ENCODE assay signal across 34 cellular contexts in genomic region chr13:34513526-34513925, GRCh38.
"Had no signal": no experiment of that assay in that cellular context is flagged by ENCODE, and none has a peak within 500 bp of the region (broad histone marks: within the 10 kb centered on the region; RNA-seq: fewer than 3 reads in every experiment).

No MANE protein-coding gene starts in this region.

- H3K27me3 Mint-ChIP-seq: activated CD4-positive, alpha-beta T cell treated with anti-CD3 and anti-CD28 coated beads, Interleukin-2, amount 10 ng/mL, durations not matched to agents 24 days and 14 days; activated naive CD8-positive, alpha-beta T cell treated with anti-CD3 and anti-CD28 coated beads, Interleukin-2, amount 10 ng/mL, durations not matched to agents 7 days and 5 days; activated T-cell treated with anti-CD3 and anti-CD28 coated beads, Interleukin-2, amount 50 U/mL, for 24 hours had no signal

- H3K36me3 Mint-ChIP-seq: activated naive CD4-positive, alpha-beta T cell treated with anti-CD3 and anti-CD28 coated beads, Interleukin-2, amount 50 U/mL, for 24 hours; activated naive CD8-positive, alpha-beta T cell treated with anti-CD3 and anti-CD28 coated beads, Interleukin-2, amount 10 ng/mL, durations not matched to agents 7 days and 5 days; brain had no signal

- H3K4me1 ChIP-seq: adrenal gland, Peyer's patch, SJSA1 had no signal

- H3K4me1 Mint-ChIP-seq: activated CD4-positive, alpha-beta T cell treated with anti-CD3 and anti-CD28 coated beads, Interleukin-2, amount 10 ng/mL, durations not matched to agents 24 days and 14 days; activated naive CD4-positive, alpha-beta T cell treated with anti-CD3 and anti-CD28 coated beads, Interleukin-2, amount 50 U/mL, for 24 hours; activated naive CD8-positive, alpha-beta T cell treated with anti-CD3 and anti-CD28 coated beads, Interleukin-2, amount 10 ng/mL, durations not matched to agents 7 days and 5 days; brain had no signal

- H3K4me3 Mint-ChIP-seq: activated CD4-positive, alpha-beta T cell treated with anti-CD3 and anti-CD28 coated beads, Interleukin-2, amount 10 ng/mL, durations not matched to agents 24 days and 14 days; activated CD8-positive, alpha-beta T cell treated with anti-CD3 and anti-CD28 coated beads, Interleukin-2, amount 10 ng/mL, durations not matched to agents 7 days and 5 days; activated naive CD4-positive, alpha-beta T cell treated with anti-CD3 and anti-CD28 coated beads, Interleukin-2, amount 50 U/mL, for 24 hours; activated naive CD8-positive, alpha-beta T cell treated with anti-CD3 and anti-CD28 coated beads, Interleukin-2, amount 10 ng/mL, durations not matched to agents 7 days and 5 days; activated T-cell treated with anti-CD3 and anti-CD28 coated beads, Interleukin-2, amount 50 U/mL, for 24 hours; brain had no signal

- H3K27ac ChIP-seq: adrenal gland, Peyer's patch, SJSA1 had no signal

- H3K27me3 ChIP-seq: adrenal gland, MG63, Peyer's patch, SJSA1 had no signal

- DNase-seq: activated CD4-positive, alpha-beta T cell treated with anti-CD3 and anti-CD28 coated beads, Interleukin-2, amount 10 ng/mL, durations not matched to agents 24 days and 14 days; activated CD4-positive, alpha-beta T cell treated with anti-CD3 and anti-CD28 coated beads, Interleukin-2, amount 50 U/mL, for 4 hours; activated CD8-positive, alpha-beta T cell treated with anti-CD3 and anti-CD28 coated beads, Interleukin-2, amount 10 ng/mL, durations not matched to agents 7 days and 5 days; activated gamma-delta T cell; activated naive CD4-positive, alpha-beta T cell treated with Interleukin-2 at 50 U/mL for 16 hours; activated naive CD8-positive, alpha-beta T cell treated with anti-CD3 and anti-CD28 coated beads, Interleukin-2, amount 10 ng/mL, durations not matched to agents 7 days and 5 days; activated T-cell treated with anti-CD3 and anti-CD28 coated beads, Interleukin-2, amount 50 U/mL, for 24 hours; adrenal gland; caudate nucleus; cerebellar nuclear complex; Karpas-422; MG63; NCI-H1048; NCI-H1105 treated with DMSO at 0.1 percent for 48 hours; NCI-H1436; NCI-H1694; NCI-H1930; NCI-H2081 treated with DMSO at 0.1 percent for 48 hours; NCI-H226; NCI-H446 treated with DMSO at 0.1 percent for 48 hours; NCI-H524; NK-92 treated with Interleukin-12 subunit alpha and Interleukin-12 subunit beta, amount 100 ng/mL, for 24 hours; PC-3; Peyer's patch; RPMI8226; SHP77 treated with DMSO at 0.1 percent for 48 hours; SW 1271; T-helper 1 cell had no signal

- H3K4me3 ChIP-seq: adrenal gland, MG63, Peyer's patch, SJSA1 had no signal

- ATAC-seq: activated CD8-positive, alpha-beta T cell treated with anti-CD3 and anti-CD28 coated beads, Interleukin-2, amount 10 ng/mL, durations not matched to agents 7 days and 5 days; PC-3 had no signal

- FAIRE-seq: bronchial epithelial cell, TTC549 had no signal

- H3K36me3 ChIP-seq: adrenal gland, MG63, Peyer's patch, SJSA1 had no signal

- H3K27ac Mint-ChIP-seq: activated CD4-positive, alpha-beta T cell treated with anti-CD3 and anti-CD28 coated beads, Interleukin-2, amount 10 ng/mL, durations not matched to agents 24 days and 14 days; activated CD8-positive, alpha-beta T cell treated with anti-CD3 and anti-CD28 coated beads, Interleukin-2, amount 10 ng/mL, durations not matched to agents 7 days and 5 days; activated naive CD4-positive, alpha-beta T cell treated with anti-CD3 and anti-CD28 coated beads, Interleukin-2, amount 50 U/mL, for 24 hours; activated naive CD8-positive, alpha-beta T cell treated with anti-CD3 and anti-CD28 coated beads, Interleukin-2, amount 10 ng/mL, durations not matched to agents 7 days and 5 days; activated T-cell treated with anti-CD3 and anti-CD28 coated beads, Interleukin-2, amount 50 U/mL, for 24 hours; activated T-helper 2 cell treated with anti-CD3 and anti-CD28 coated beads, Interferon-gamma antibody, Interleukin-2, Interleukin-4, amounts not matched to agents 10 μg/mL and 5 μg/mL and 100 μg/mL, durations not matched to agents 14 hours and 24 hours and 36 hours had no signal

- H3K9me3 ChIP-seq: adrenal gland, MG63, Peyer's patch, SJSA1 had no signal
